1 cellular context compared by ENCODE assay signal in genomic region chr19:48873476-48874308, GRCh38.
A peak's percentile ranks its signal among the peaks of the same experiment; 100 is the strongest.
TF ChIP-seq lines count a peak whose summit lies in the region.

No MANE protein-coding gene starts in this region.

TF ChIP-seq in GM12878, 131 proteins besides CTCF, POLR2A, EP300 and RAD21:
- TF ChIP-seq SMAD1 (IDR thresholded peaks at IDR 0.05; ENCODE audit: low read depth, partially characterized antibody) = peak; percentile 22
- peak; percentile 71; the same call in 1 of the 2 replicates for TF ChIP-seq POLR2AphosphoS2 (IDR thresholded peaks at IDR 0.05; ENCODE audit: low read depth, low read length)
- peak; percentile 39; the same call in 1 of the 2 replicates for TF ChIP-seq CHD1 (IDR thresholded peaks at IDR 0.05; ENCODE audit: low read depth, low read length)
- TF ChIP-seq, protein P1, sequence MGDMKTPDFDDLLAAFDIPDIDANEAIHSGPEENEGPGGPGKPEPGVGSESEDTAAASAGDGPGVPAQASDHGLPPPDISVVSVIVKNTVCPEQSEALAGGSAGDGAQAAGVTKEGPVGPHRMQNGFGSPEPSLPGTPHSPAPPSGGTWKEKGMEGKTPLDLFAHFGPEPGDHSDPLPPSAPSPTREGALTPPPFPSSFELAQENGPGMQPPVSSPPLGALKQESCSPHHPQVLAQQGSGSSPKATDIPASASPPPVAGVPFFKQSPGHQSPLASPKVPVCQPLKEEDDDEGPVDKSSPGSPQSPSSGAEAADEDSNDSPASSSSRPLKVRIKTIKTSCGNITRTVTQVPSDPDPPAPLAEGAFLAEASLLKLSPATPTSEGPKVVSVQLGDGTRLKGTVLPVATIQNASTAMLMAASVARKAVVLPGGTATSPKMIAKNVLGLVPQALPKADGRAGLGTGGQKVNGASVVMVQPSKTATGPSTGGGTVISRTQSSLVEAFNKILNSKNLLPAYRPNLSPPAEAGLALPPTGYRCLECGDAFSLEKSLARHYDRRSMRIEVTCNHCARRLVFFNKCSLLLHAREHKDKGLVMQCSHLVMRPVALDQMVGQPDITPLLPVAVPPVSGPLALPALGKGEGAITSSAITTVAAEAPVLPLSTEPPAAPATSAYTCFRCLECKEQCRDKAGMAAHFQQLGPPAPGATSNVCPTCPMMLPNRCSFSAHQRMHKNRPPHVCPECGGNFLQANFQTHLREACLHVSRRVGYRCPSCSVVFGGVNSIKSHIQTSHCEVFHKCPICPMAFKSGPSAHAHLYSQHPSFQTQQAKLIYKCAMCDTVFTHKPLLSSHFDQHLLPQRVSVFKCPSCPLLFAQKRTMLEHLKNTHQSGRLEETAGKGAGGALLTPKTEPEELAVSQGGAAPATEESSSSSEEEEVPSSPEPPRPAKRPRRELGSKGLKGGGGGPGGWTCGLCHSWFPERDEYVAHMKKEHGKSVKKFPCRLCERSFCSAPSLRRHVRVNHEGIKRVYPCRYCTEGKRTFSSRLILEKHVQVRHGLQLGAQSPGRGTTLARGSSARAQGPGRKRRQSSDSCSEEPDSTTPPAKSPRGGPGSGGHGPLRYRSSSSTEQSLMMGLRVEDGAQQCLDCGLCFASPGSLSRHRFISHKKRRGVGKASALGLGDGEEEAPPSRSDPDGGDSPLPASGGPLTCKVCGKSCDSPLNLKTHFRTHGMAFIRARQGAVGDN (IDR thresholded peaks at IDR 0.05) = no peak
